8 cellular contexts compared by ENCODE assay signal in the genomic region with DNA sequence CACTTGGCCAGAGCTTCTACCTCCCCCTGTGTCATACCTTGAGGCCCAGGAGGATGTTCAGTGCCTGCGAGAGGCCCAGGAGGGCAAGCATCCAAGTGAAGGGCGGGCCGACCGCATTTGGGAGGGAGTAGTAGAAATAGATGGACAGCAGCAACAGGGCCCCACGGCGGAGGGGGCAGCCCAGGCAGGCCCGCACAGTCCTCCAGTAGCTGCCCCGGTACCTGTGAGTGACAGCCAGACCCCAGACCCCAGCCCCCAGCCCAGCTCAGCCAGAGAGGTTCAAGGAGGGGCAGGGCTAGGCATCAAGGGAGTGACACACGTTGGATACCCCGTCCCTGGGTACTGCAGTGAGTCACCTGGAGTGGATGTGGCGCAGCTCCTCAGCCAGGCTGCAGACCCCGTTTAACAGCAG. TPM values are rescaled to one million over a fixed set of nuclear protein-coding genes. Genes with fewer than 3 reads are reported as not detected.
DNase-seq lines count a peak whose midpoint lies in the region; ATAC-seq and TF ChIP-seq lines count a peak whose summit lies in the region.

No MANE protein-coding gene starts in this region.

- H3K4me1 ChIP-seq in RWPE2 (ENCODE audit: insufficient read depth, poor library complexity, severe bottlenecking): peaks cover 23% of the 10 kb centered on the region
- H3K4me1 ChIP-seq in BE2C: peaks cover 6% of the 10 kb centered on the region

- H3K9me3 Mint-ChIP-seq in naive thymus-derived CD8-positive, alpha-beta T cell: no peaks in the 10 kb centered on the region

- H3K9me3 ChIP-seq in RWPE2 (ENCODE audit: severe bottlenecking) (no peaks in the 10 kb centered on the region), BE2C (no peaks in the 10 kb centered on the region)

- TF ChIP-seq CTCF in BJ (IDR thresholded peaks at IDR 0.05; ENCODE audit: insufficient read depth, low read depth, low read length) (no peak), RWPE2 (IDR thresholded peaks at IDR 0.05; ENCODE audit: poor library complexity, severe bottlenecking) (no peak), BE2C (IDR thresholded peaks at IDR 0.05; ENCODE audit: low read depth, low read length) (no peak)

- H3K27ac Mint-ChIP-seq in naive thymus-derived CD8-positive, alpha-beta T cell: peak overlapping the region; percentile 79 to 97 (median 95)

- peaks cover 16% of the 10 kb centered on the region for H3K36me3 ChIP-seq in BJ (ENCODE audit: control insufficient read depth, insufficient read depth, low read length)
- H3K36me3 ChIP-seq in RWPE2 (ENCODE audit: low read depth): peaks cover 17% of the 10 kb centered on the region
- no peaks in the 10 kb centered on the region for H3K36me3 ChIP-seq in BE2C

- H3K36me3 Mint-ChIP-seq in naive thymus-derived CD8-positive, alpha-beta T cell: peaks cover 0 to 42% (median 9%) of the 10 kb centered on the region in 3 donors

- H3K4me3 ChIP-seq in BJ (ENCODE audit: low read depth, low read length) (peak overlapping the region; percentile 57), RWPE2 (ENCODE audit: severe bottlenecking) (peak overlapping the region; percentile 28), BE2C (ENCODE audit: low read depth, low read length) (no peak overlapping the region)

- H3K27me3 Mint-ChIP-seq in naive thymus-derived CD8-positive, alpha-beta T cell: no peaks in the 10 kb centered on the region

- ATAC-seq in RWPE2 (ENCODE audit: low read depth) (peak; percentile 15; the same call in 2 of the 3 replicates), GM18502 (IDR thresholded peaks at IDR 0.05; ENCODE audit: poor library complexity, unreplicated experiment) (no peak)
- ATAC-seq in naive thymus-derived CD8-positive, alpha-beta T cell: no peak

- H3K27me3 ChIP-seq in BJ (ENCODE audit: control insufficient read depth, insufficient read depth, low read length) (no peaks in the 10 kb centered on the region), RWPE2 (ENCODE audit: insufficient read depth, poor library complexity, severe bottlenecking) (no peaks in the 10 kb centered on the region), BE2C (no peaks in the 10 kb centered on the region)

- peaks cover 19 to 53% (median 48%) of the 10 kb centered on the region in 4 donors for H3K4me1 Mint-ChIP-seq in naive thymus-derived CD8-positive, alpha-beta T cell

- H3K4me3 Mint-ChIP-seq in naive thymus-derived CD8-positive, alpha-beta T cell: peak overlapping the region; percentile 85 to 93 (median 89)

- CTCF ChIA-PET in BJ (lab: Yijun Ruan, JAX): interaction anchor here (0.7 to 2.6 kb wide), 5 partner anchors 33 to 60 kb away, joined by 4 to 13 read pairs (median 6); no protein-coding TSS in a partner anchor

- POLR2A ChIA-PET in BJ (lab: Charles Lee): no interaction called here
- POLR2A ChIA-PET in naive thymus-derived CD8-positive, alpha-beta T cell (lab: Charles Lee): interaction anchor here (0.6 to 4.2 kb wide), 10 partner anchors 9 to 187 kb away, joined by 3 to 50 read pairs (median 12); a partner anchor contains a TSS

- DNase-seq in BJ (ENCODE audit: low read depth) (no peak), RWPE2 (ENCODE audit: low spot score) (peak; percentile 75), caudate nucleus (lab: John Stamatoyannopoulos, UW) (no peak), foreskin melanocyte (no peak), BE2C (no peak), NCI-H774 (lab: John Stamatoyannopoulos, UW) (no peak)
- no peak for DNase-seq in naive thymus-derived CD8-positive, alpha-beta T cell

- H3K27ac ChIP-seq in RWPE2 (ENCODE audit: poor library complexity, severe bottlenecking) (peak overlapping the region; percentile 93), caudate nucleus (ENCODE audit: low read depth, low read length) (peak overlapping the region; percentile 80)

RNA-seq across cellular contexts. Expression of a gene that starts 1.4 kb away (rescaled TPM):
- polyA plus RNA-seq in BJ (2011; rRNA removed): 110 and 194 TPM in 2 replicates
- 65.4 and 77.7 TPM in 2 replicates for polyA minus RNA-seq in BJ (2011; rRNA and poly(A)+ RNA removed)
- total RNA-seq in naive thymus-derived CD8-positive, alpha-beta T cell: 10 to 100 TPM; 65.3 to 68.1 TPM
- polyA plus RNA-seq in naive thymus-derived CD8-positive, alpha-beta T cell: 10 to 100 TPM; 40.6 to 87.3 (median 45.1) TPM
- polyA plus RNA-seq in BE2C (2012; ENCODE audit: insufficient read depth, insufficient read length, low read depth): 6.6 TPM

RNA-seq across cellular contexts. Expression of a gene that starts 10.3 kb away (rescaled TPM):
- polyA plus RNA-seq in BJ (2011; rRNA removed): not detected in 2 replicates
- polyA minus RNA-seq in BJ (2011; rRNA and poly(A)+ RNA removed): not detected in 2 replicates
- under 1 TPM in 1 of 2 experiments, not detected in 1; 0.13 TPM for total RNA-seq in naive thymus-derived CD8-positive, alpha-beta T cell
- under 1 TPM; 0.17 to 0.43 (median 0.30) TPM for polyA plus RNA-seq in naive thymus-derived CD8-positive, alpha-beta T cell
- not detected for polyA plus RNA-seq in BE2C (2012; ENCODE audit: insufficient read depth, insufficient read length, low read depth)

RNA-seq across cellular contexts. Expression of a gene that starts 18.6 kb away (rescaled TPM):
- 0.37 and 0.38 TPM in 2 replicates for polyA plus RNA-seq in BJ (2011; rRNA removed)
- polyA minus RNA-seq in BJ (2011; rRNA and poly(A)+ RNA removed): not detected in 2 replicates
- total RNA-seq in naive thymus-derived CD8-positive, alpha-beta T cell: not detected
- polyA plus RNA-seq in naive thymus-derived CD8-positive, alpha-beta T cell: under 1 TPM in 1 of 3 donors, not detected in 2; 0.36 TPM
- 1.0 TPM for polyA plus RNA-seq in BE2C (2012; ENCODE audit: insufficient read depth, insufficient read length, low read depth)

RNA-seq across cellular contexts. Expression of a gene that starts 41.8 kb away (rescaled TPM):
- polyA plus RNA-seq in BJ (2011; rRNA removed): 5.2 and 9.3 TPM in 2 replicates
- 4.9 and 5.9 TPM in 2 replicates for polyA minus RNA-seq in BJ (2011; rRNA and poly(A)+ RNA removed)
- total RNA-seq in naive thymus-derived CD8-positive, alpha-beta T cell: 1 to 10 TPM; 3.8 to 5.5 TPM
- polyA plus RNA-seq in naive thymus-derived CD8-positive, alpha-beta T cell: 1 to 10 TPM; 2.8 to 9.1 (median 5.1) TPM
- polyA plus RNA-seq in BE2C (2012; ENCODE audit: insufficient read depth, insufficient read length, low read depth): 8.8 TPM
